2 cellular contexts compared by ENCODE assay signal in genomic region chr11:57566564-57567209, GRCh38.
TF ChIP-seq lines count a peak whose summit lies in the region.

No MANE protein-coding gene starts in this region.

TF ChIP-seq in SK-N-SH, 30 proteins besides CTCF, POLR2A, EP300 and RAD21 (continued from another document):
- TF ChIP-seq REST (IDR thresholded peaks at IDR 0.05; ENCODE audit: low read depth, low read length) (no peak), MAX (IDR thresholded peaks at IDR 0.05; ENCODE audit: low read depth) (no peak), RFX5 (IDR thresholded peaks at IDR 0.05; ENCODE audit: low read length) (no peak), MEF2A (IDR thresholded peaks at IDR 0.05; ENCODE audit: borderline replicate concordance, low read depth) (no peak)
- TF ChIP-seq, protein P1, sequence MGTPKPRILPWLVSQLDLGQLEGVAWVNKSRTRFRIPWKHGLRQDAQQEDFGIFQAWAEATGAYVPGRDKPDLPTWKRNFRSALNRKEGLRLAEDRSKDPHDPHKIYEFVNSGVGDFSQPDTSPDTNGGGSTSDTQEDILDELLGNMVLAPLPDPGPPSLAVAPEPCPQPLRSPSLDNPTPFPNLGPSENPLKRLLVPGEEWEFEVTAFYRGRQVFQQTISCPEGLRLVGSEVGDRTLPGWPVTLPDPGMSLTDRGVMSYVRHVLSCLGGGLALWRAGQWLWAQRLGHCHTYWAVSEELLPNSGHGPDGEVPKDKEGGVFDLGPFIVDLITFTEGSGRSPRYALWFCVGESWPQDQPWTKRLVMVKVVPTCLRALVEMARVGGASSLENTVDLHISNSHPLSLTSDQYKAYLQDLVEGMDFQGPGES (IDR thresholded peaks at IDR 0.05; ENCODE audit: low read depth, low read length), result no peak

TF ChIP-seq in SK-N-SH treated with all-trans-retinoic acid at 6 μM for 48 hours, 23 proteins besides CTCF, POLR2A, EP300 and RAD21 (continued from another document):
- TF ChIP-seq PATZ1 (CRISPR knock-in tag; IDR thresholded peaks at IDR 0.05; ENCODE audit: borderline replicate concordance) (no peak), ESRRG (CRISPR knock-in tag; IDR thresholded peaks at IDR 0.05) (no peak)
